ENCODE assay signal across 11 cellular contexts in genomic region chr19:2345794-2346663, GRCh38. TPM values are rescaled to one million over a fixed set of nuclear protein-coding genes. Genes with fewer than 3 reads are reported as not detected.
DNase-seq lines count a peak whose midpoint lies in the region; ATAC-seq and TF ChIP-seq lines count a peak whose summit lies in the region.
"Had no signal": no experiment of that assay in that cellular context is flagged by ENCODE, and none has a peak within 500 bp of the region (broad histone marks: within the 10 kb centered on the region; RNA-seq: fewer than 3 reads in every experiment).

No MANE protein-coding gene starts in this region.

- no peaks in the 10 kb centered on the region for H3K27me3 Mint-ChIP-seq in osteocyte (ENCODE audit: unreplicated experiment)

- peak; percentile 80 for DNase-seq in H7
- DNase-seq in NCI-H2196 (lab: John Stamatoyannopoulos, UW; ENCODE audit: unreplicated experiment) = peak; percentile 86
- DNase-seq in dorsolateral prefrontal cortex = peak in 1 of 10 donors; percentile 45
- DNase-seq in osteocyte (ENCODE audit: extremely low spot score, unreplicated experiment) = peak; percentile 81
- no peak for DNase-seq in activated naive CD4-positive, alpha-beta T cell treated with anti-CD3 and anti-CD28 coated beads, Interleukin-2, amount 50 U/mL, for 72 hours (ENCODE audit: low spot score in 2 of 2)
- DNase-seq in central memory CD4-positive, alpha-beta T cell = no peak
- DNase-seq: cerebellar nuclear complex, MM.1S had no signal

- no peak for TF ChIP-seq CTCF in dorsolateral prefrontal cortex (IDR thresholded peaks at IDR 0.05 in 54 of 56, conservative IDR thresholded peaks at IDR 0.05 in 2 of 56; ENCODE audit: low read depth in 1 of 56, partially characterized antibody in 56 of 56)
- TF ChIP-seq CTCF in osteocyte (IDR thresholded peaks at IDR 0.05) = no peak

- H3K9me3 Mint-ChIP-seq in osteocyte (ENCODE audit: unreplicated experiment) = no peaks in the 10 kb centered on the region
- no peaks in the 10 kb centered on the region for H3K9me3 Mint-ChIP-seq in activated naive CD4-positive, alpha-beta T cell treated with anti-CD3 and anti-CD28 coated beads, Interleukin-2, amount 50 U/mL, for 72 hours

- no peak for ATAC-seq in HG02678 (IDR thresholded peaks at IDR 0.05; ENCODE audit: unreplicated experiment)
- no peak for ATAC-seq in activated naive CD4-positive, alpha-beta T cell treated with anti-CD3 and anti-CD28 coated beads, Interleukin-2, amount 50 U/mL, for 72 hours

- intact Hi-C loops in dorsolateral prefrontal cortex (cut with DNase I) = loop anchor here in 1 of 2 donors (10.0 kb wide), 1 partner anchor 829 kb away; the partner anchor contains the start of gene S1PR4

- H3K36me3 Mint-ChIP-seq in osteocyte (ENCODE audit: unreplicated experiment) = peaks cover 5% of the 10 kb centered on the region
- peaks cover 0 to 5% of the 10 kb centered on the region in 2 donors for H3K36me3 Mint-ChIP-seq in activated naive CD4-positive, alpha-beta T cell treated with anti-CD3 and anti-CD28 coated beads, Interleukin-2, amount 50 U/mL, for 72 hours

- peak overlapping the region; percentile 3 for H3K27ac Mint-ChIP-seq in osteocyte (ENCODE audit: unreplicated experiment)
- H3K27ac Mint-ChIP-seq in activated naive CD4-positive, alpha-beta T cell treated with anti-CD3 and anti-CD28 coated beads, Interleukin-2, amount 50 U/mL, for 72 hours = no peak overlapping the region

- peak overlapping the region in 32 of 59 donors; percentile 3 to 67 (median 40) for H3K27ac ChIP-seq in dorsolateral prefrontal cortex

- H3K4me1 Mint-ChIP-seq in osteocyte (ENCODE audit: unreplicated experiment) = no peaks in the 10 kb centered on the region

- H3K4me3 Mint-ChIP-seq in osteocyte (ENCODE audit: unreplicated experiment) = no peak overlapping the region

- peaks cover 3% of the 10 kb centered on the region for H3K36me3 ChIP-seq in H7 (replicated peaks; ENCODE audit: control insufficient read depth, insufficient read depth, low read length)

- H3K27me3 ChIP-seq in H7 (ENCODE audit: control insufficient read depth, insufficient read depth, low read length) (no peaks in the 10 kb centered on the region), dorsolateral prefrontal cortex (no peaks in the 10 kb centered on the region)

- H3K4me3 ChIP-seq in H7 (ENCODE audit: insufficient read depth, low read depth, low read length) (no peak overlapping the region), dorsolateral prefrontal cortex (no peak overlapping the region)

RNA-seq across cellular contexts. Expression of gene TMPRSS9, which starts 14.0 kb away (rescaled TPM):
- total RNA-seq in H7 (2014; rRNA removed; shearing (Covaris generic)) = 0.48 TPM in 1 of 2 replicates, not detected in the other
- total RNA-seq in dorsolateral prefrontal cortex = 1 to 10 TPM in 1 of 120 experiments, under 1 TPM in 61, not detected in 58; 0.13 to 1.5 (median 0.29) TPM
- 0.08 TPM in 1 of 2 replicates, not detected in the other for total RNA-seq in osteocyte
- total RNA-seq in activated naive CD4-positive, alpha-beta T cell treated with anti-CD3 and anti-CD28 coated beads, Interleukin-2, amount 50 U/mL, for 72 hours = not detected
- total RNA-seq: mesenteric fat pad had no signal

RNA-seq across cellular contexts. Expression of gene SPPL2B, which starts 17.5 kb away (rescaled TPM):
- 65.9 and 75.3 TPM in 2 replicates for total RNA-seq in H7 (2014; rRNA removed; shearing (Covaris generic))
- total RNA-seq in dorsolateral prefrontal cortex (100 to 1,000 TPM in 7 of 120 experiments, 10 to 100 TPM in 113; 40.9 to 134 (median 70.6) TPM), osteocyte (75.9 and 77.0 TPM in 2 replicates)
- total RNA-seq in activated naive CD4-positive, alpha-beta T cell treated with anti-CD3 and anti-CD28 coated beads, Interleukin-2, amount 50 U/mL, for 72 hours = 10 to 100 TPM; 38.5 to 61.6 TPM

RNA-seq across cellular contexts. Expression of gene LSM7, which starts 17.6 kb away (rescaled TPM):
- 320 and 421 TPM in 2 replicates for total RNA-seq in H7 (2014; rRNA removed; shearing (Covaris generic))
- total RNA-seq in dorsolateral prefrontal cortex (10 to 100 TPM; 25.2 to 59.5 (median 43.2) TPM), osteocyte (77.8 and 81.7 TPM in 2 replicates)
- 100 to 1,000 TPM; 115 to 140 TPM for total RNA-seq in activated naive CD4-positive, alpha-beta T cell treated with anti-CD3 and anti-CD28 coated beads, Interleukin-2, amount 50 U/mL, for 72 hours

RNA-seq across cellular contexts. Expression of gene LINGO3, which starts 38.1 kb away (rescaled TPM):
- 1.1 and 2.7 TPM in 2 replicates for total RNA-seq in H7 (2014; rRNA removed; shearing (Covaris generic))
- total RNA-seq in dorsolateral prefrontal cortex (10 to 100 TPM in 1 of 120 experiments, 1 to 10 TPM in 119; 1.7 to 16.2 (median 4.4) TPM), osteocyte (0.37 and 0.54 TPM in 2 replicates)
- under 1 TPM in 1 of 2 donors, not detected in 1; 0.25 TPM for total RNA-seq in activated naive CD4-positive, alpha-beta T cell treated with anti-CD3 and anti-CD28 coated beads, Interleukin-2, amount 50 U/mL, for 72 hours
- total RNA-seq: mesenteric fat pad, skeletal muscle tissue had no signal

Comparison
In these comparisons a context has a peak if more than half of its experiments do, and no peak if none do; other contexts are left out.
1. DNase-seq: peak in H7 (single experiment), NCI-H2196 (single experiment) and osteocyte (single experiment); none in activated naive CD4-positive, alpha-beta T cell treated with anti-CD3 and anti-CD28 coated beads, Interleukin-2, amount 50 U/mL, for 72 hours (0 of 2) and central memory CD4-positive, alpha-beta T cell (single experiment).